ENCODE assay signal across 1 cellular context in the genomic region with DNA sequence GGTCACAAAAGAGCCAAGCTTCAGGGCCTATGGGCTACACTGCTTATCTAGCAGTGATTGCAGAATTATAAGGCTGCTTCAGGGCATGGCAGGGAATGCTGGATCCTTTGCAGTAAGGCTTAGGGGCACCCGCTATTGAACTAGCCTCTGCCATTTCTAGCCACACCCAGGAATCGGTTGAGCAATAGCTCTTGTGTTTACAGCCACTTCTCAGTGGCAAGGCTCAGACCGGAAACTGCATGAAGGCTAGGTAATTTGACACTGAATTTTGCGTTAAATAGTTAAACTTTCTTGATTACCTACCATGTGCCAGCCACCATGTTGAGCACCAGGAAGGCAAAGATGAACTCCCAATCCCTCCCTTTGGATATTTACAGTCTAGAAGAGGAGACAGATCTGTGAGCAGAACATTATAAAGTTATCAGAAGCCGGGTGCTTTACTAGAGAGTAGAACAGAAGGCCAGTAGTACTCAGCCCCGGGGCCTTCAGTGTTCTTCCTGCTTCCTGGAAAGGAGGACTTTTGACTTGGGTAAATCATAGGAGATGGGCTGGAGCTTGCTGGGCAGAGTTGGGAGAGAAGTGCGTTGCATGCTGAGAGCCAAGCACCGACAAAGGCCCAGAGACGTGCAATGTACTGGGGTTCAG.
TF ChIP-seq lines count a peak whose summit lies in the region.

No MANE protein-coding gene starts in this region.

TF ChIP-seq in HepG2, 621 proteins besides CTCF, POLR2A, EP300 and RAD21 (continued from another document and continues in another):
- TF ChIP-seq PHF21A (CRISPR knock-in tag; IDR thresholded peaks at IDR 0.05) = peak; percentile 85
- no peak for TF ChIP-seq ZNF770 (CRISPR knock-in tag; IDR thresholded peaks at IDR 0.05)
- no peak for TF ChIP-seq ZNF616 (CRISPR knock-in tag; IDR thresholded peaks at IDR 0.05; ENCODE audit: low read depth)
- TF ChIP-seq ZSCAN9 (CRISPR knock-in tag; IDR thresholded peaks at IDR 0.05; ENCODE audit: borderline replicate concordance) = peak; percentile 90; the same call in 1 of the 2 replicates
- peak; percentile 69; the same call in 1 of the 2 replicates for TF ChIP-seq MIER2 (CRISPR knock-in tag; IDR thresholded peaks at IDR 0.05)
- TF ChIP-seq ZNF335 (CRISPR knock-in tag; IDR thresholded peaks at IDR 0.05) = 0 out of 2 replicates have a peak, but pooled peaks have one; percentile 26
- no peak for TF ChIP-seq ZNF577 (CRISPR knock-in tag; IDR thresholded peaks at IDR 0.05; ENCODE audit: borderline replicate concordance, low read depth)
- peak; percentile 95 for TF ChIP-seq ZNF652 (CRISPR knock-in tag; IDR thresholded peaks at IDR 0.05; ENCODE audit: borderline replicate concordance, low read depth)
- TF ChIP-seq ZNF788 (CRISPR knock-in tag; IDR thresholded peaks at IDR 0.05; ENCODE audit: borderline replicate concordance) = peak; percentile 41; the same call in 1 of the 2 replicates
- no peak for TF ChIP-seq NCOA1 (CRISPR knock-in tag; IDR thresholded peaks at IDR 0.05)
- TF ChIP-seq TRIM24 (CRISPR knock-in tag; IDR thresholded peaks at IDR 0.05) = no peak
- TF ChIP-seq KLF15 (CRISPR knock-in tag; IDR thresholded peaks at IDR 0.05; ENCODE audit: borderline replicate concordance) = no peak
- no peak for TF ChIP-seq ZNF253 (CRISPR knock-in tag; IDR thresholded peaks at IDR 0.05; ENCODE audit: borderline replicate concordance)
- peak; percentile 22; the same call in 1 of the 2 replicates for TF ChIP-seq ZBTB38 (CRISPR knock-in tag; IDR thresholded peaks at IDR 0.05)
- no peak for TF ChIP-seq TCF7 (IDR thresholded peaks at IDR 0.05; ENCODE audit: low read depth)
- TF ChIP-seq ZSCAN20 (CRISPR knock-in tag; IDR thresholded peaks at IDR 0.05; ENCODE audit: borderline replicate concordance) = no peak
- TF ChIP-seq ZNF30 (CRISPR knock-in tag; IDR thresholded peaks at IDR 0.05) = no peak
- TF ChIP-seq PHB2 (IDR thresholded peaks at IDR 0.05; ENCODE audit: partially characterized antibody) = no peak
- TF ChIP-seq ZNF777 (CRISPR knock-in tag; IDR thresholded peaks at IDR 0.05) = no peak
- TF ChIP-seq HIC2 (CRISPR knock-in tag; IDR thresholded peaks at IDR 0.05; ENCODE audit: low read depth) = peak; percentile 76
- TF ChIP-seq KAT2B (IDR thresholded peaks at IDR 0.05; ENCODE audit: borderline replicate concordance, low read depth, low read length) = no peak
- TF ChIP-seq ZNF10 (CRISPR knock-in tag; IDR thresholded peaks at IDR 0.05; ENCODE audit: borderline replicate concordance, low read depth) = no peak
- peak; percentile 36 for TF ChIP-seq MYC (CRISPR knock-in tag; IDR thresholded peaks at IDR 0.05; ENCODE audit: borderline replicate concordance)
- no peak for TF ChIP-seq DPF2 (CRISPR knock-in tag; IDR thresholded peaks at IDR 0.05; ENCODE audit: borderline replicate concordance, low read depth)
- no peak for TF ChIP-seq SMARCE1 (IDR thresholded peaks at IDR 0.05; ENCODE audit: borderline replicate concordance)
- no peak for TF ChIP-seq DNMT3B (CRISPR knock-in tag; conservative IDR thresholded peaks at IDR 0.05)
- peak; percentile 72 for TF ChIP-seq ZNF350 (CRISPR knock-in tag; IDR thresholded peaks at IDR 0.05; ENCODE audit: borderline replicate concordance, low read depth)
- no peak for TF ChIP-seq ZNF274 (CRISPR knock-in tag; IDR thresholded peaks at IDR 0.05)
- no peak for TF ChIP-seq ZNF180 (CRISPR knock-in tag; IDR thresholded peaks at IDR 0.05; ENCODE audit: borderline replicate concordance, low read depth)
- peak; percentile 69; the same call in 1 of the 2 replicates for TF ChIP-seq SMAD3 (CRISPR knock-in tag; IDR thresholded peaks at IDR 0.05)
- TF ChIP-seq ZNF101 (CRISPR knock-in tag; IDR thresholded peaks at IDR 0.05; ENCODE audit: borderline replicate concordance, low read depth) = no peak
- peak; percentile 35; the same call in 1 of the 2 replicates for TF ChIP-seq KDM4B (CRISPR knock-in tag; IDR thresholded peaks at IDR 0.05)
- TF ChIP-seq GATA4 (IDR thresholded peaks at IDR 0.05; ENCODE audit: borderline replicate concordance, low read depth) = peak; percentile 37; the same call in 1 of the 2 replicates
- TF ChIP-seq HDAC1 (CRISPR knock-in tag; IDR thresholded peaks at IDR 0.05) = peak; percentile 82
- TF ChIP-seq, protein P1, sequence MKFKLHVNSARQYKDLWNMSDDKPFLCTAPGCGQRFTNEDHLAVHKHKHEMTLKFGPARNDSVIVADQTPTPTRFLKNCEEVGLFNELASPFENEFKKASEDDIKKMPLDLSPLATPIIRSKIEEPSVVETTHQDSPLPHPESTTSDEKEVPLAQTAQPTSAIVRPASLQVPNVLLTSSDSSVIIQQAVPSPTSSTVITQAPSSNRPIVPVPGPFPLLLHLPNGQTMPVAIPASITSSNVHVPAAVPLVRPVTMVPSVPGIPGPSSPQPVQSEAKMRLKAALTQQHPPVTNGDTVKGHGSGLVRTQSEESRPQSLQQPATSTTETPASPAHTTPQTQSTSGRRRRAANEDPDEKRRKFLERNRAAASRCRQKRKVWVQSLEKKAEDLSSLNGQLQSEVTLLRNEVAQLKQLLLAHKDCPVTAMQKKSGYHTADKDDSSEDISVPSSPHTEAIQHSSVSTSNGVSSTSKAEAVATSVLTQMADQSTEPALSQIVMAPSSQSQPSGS (CRISPR knock-in tag; IDR thresholded peaks at IDR 0.05) = 0 out of 2 replicates have a peak, but pooled peaks have one; percentile 56
- TF ChIP-seq ZNF367 (CRISPR knock-in tag; IDR thresholded peaks at IDR 0.05; ENCODE audit: borderline replicate concordance) = no peak
- no peak for TF ChIP-seq PAX8 (CRISPR knock-in tag; IDR thresholded peaks at IDR 0.05; ENCODE audit: borderline replicate concordance)
- TF ChIP-seq MLX (CRISPR knock-in tag; IDR thresholded peaks at IDR 0.05) = peak; percentile 25; the same call in 1 of the 2 replicates
- TF ChIP-seq TGIF2 (CRISPR knock-in tag; IDR thresholded peaks at IDR 0.05) = peak; percentile 51; the same call in 1 of the 2 replicates
- no peak for TF ChIP-seq U2AF1 (optimal IDR thresholded peaks at IDR 0.05; ENCODE audit: low read depth, low read length)
- 0 out of 2 replicates have a peak, but pooled peaks have one; percentile 61 for TF ChIP-seq POGK (CRISPR knock-in tag; conservative IDR thresholded peaks at IDR 0.05)
- TF ChIP-seq FOSL1 (CRISPR knock-in tag; IDR thresholded peaks at IDR 0.05; ENCODE audit: borderline replicate concordance) = no peak
- no peak for TF ChIP-seq TFDP2 (CRISPR knock-in tag; IDR thresholded peaks at IDR 0.05)
- no peak for TF ChIP-seq ZNF674 (CRISPR knock-in tag; IDR thresholded peaks at IDR 0.05; ENCODE audit: low read depth)
- TF ChIP-seq, protein P2, sequence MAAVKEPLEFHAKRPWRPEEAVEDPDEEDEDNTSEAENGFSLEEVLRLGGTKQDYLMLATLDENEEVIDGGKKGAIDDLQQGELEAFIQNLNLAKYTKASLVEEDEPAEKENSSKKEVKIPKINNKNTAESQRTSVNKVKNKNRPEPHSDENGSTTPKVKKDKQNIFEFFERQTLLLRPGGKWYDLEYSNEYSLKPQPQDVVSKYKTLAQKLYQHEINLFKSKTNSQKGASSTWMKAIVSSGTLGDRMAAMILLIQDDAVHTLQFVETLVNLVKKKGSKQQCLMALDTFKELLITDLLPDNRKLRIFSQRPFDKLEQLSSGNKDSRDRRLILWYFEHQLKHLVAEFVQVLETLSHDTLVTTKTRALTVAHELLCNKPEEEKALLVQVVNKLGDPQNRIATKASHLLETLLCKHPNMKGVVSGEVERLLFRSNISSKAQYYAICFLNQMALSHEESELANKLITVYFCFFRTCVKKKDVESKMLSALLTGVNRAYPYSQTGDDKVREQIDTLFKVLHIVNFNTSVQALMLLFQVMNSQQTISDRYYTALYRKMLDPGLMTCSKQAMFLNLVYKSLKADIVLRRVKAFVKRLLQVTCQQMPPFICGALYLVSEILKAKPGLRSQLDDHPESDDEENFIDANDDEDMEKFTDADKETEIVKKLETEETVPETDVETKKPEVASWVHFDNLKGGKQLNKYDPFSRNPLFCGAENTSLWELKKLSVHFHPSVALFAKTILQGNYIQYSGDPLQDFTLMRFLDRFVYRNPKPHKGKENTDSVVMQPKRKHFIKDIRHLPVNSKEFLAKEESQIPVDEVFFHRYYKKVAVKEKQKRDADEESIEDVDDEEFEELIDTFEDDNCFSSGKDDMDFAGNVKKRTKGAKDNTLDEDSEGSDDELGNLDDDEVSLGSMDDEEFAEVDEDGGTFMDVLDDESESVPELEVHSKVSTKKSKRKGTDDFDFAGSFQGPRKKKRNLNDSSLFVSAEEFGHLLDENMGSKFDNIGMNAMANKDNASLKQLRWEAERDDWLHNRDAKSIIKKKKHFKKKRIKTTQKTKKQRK (IDR thresholded peaks at IDR 0.05; ENCODE audit: low read length) = no peak
- peak; percentile 39; the same call in 1 of the 2 replicates for TF ChIP-seq RARA (CRISPR knock-in tag; IDR thresholded peaks at IDR 0.05)
- TF ChIP-seq FLYWCH1 (CRISPR knock-in tag; IDR thresholded peaks at IDR 0.05) = no peak
- no peak for TF ChIP-seq ZNF703 (CRISPR knock-in tag; IDR thresholded peaks at IDR 0.05; ENCODE audit: borderline replicate concordance)
- TF ChIP-seq TCF7L2 (IDR thresholded peaks at IDR 0.05; ENCODE audit: low read depth, low read length) = no peak
- no peak for TF ChIP-seq NR3C1 (CRISPR knock-in tag; IDR thresholded peaks at IDR 0.05)
- TF ChIP-seq, protein P3, sequence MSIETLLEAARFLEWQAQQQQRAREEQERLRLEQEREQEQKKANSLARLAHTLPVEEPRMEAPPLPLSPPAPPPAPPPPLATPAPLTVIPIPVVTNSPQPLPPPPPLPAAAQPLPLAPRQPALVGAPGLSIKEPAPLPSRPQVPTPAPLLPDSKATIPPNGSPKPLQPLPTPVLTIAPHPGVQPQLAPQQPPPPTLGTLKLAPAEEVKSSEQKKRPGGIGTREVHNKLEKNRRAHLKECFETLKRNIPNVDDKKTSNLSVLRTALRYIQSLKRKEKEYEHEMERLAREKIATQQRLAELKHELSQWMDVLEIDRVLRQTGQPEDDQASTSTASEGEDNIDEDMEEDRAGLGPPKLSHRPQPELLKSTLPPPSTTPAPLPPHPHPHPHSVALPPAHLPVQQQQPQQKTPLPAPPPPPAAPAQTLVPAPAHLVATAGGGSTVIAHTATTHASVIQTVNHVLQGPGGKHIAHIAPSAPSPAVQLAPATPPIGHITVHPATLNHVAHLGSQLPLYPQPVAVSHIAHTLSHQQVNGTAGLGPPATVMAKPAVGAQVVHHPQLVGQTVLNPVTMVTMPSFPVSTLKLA (IDR thresholded peaks at IDR 0.05) = no peak
- no peak for TF ChIP-seq ZNF20 (CRISPR knock-in tag; IDR thresholded peaks at IDR 0.05)
- no peak for TF ChIP-seq HNRNPK (IDR thresholded peaks at IDR 0.05; ENCODE audit: low read depth, low read length, poor library complexity, severe bottlenecking)
- no peak for TF ChIP-seq SSRP1 (CRISPR knock-in tag; IDR thresholded peaks at IDR 0.05)
